23 cellular contexts compared by ENCODE assay signal in genomic region chr20:31862506-31862905, GRCh38. TPM values are rescaled to one million over a fixed set of nuclear protein-coding genes. Genes with fewer than 3 reads are reported as not detected.
A peak's percentile ranks its signal among the peaks of the same experiment; 100 is the strongest.
DNase-seq lines count a peak whose midpoint lies in the region; ATAC-seq and TF ChIP-seq lines count a peak whose summit lies in the region.
"Had no signal": no experiment of that assay in that cellular context is flagged by ENCODE, and none has a peak within 500 bp of the region (broad histone marks: within the 10 kb centered on the region; RNA-seq: fewer than 3 reads in every experiment).

No MANE protein-coding gene starts in this region.

- no peaks in the 10 kb centered on the region for H3K9me3 ChIP-seq in WERI-Rb-1 (ENCODE audit: severe bottlenecking)
- no peaks in the 10 kb centered on the region for H3K9me3 ChIP-seq in iPS-18a (ENCODE audit: control insufficient read depth, low read depth, low read length)
- H3K9me3 ChIP-seq: A549, prostate gland, vagina had no signal

- H3K9ac ChIP-seq in iPS-18a (ENCODE audit: low read length) = no peak overlapping the region

- peaks cover 16% of the 10 kb centered on the region for H3K4me1 ChIP-seq in iPS-18a (ENCODE audit: control insufficient read depth, low read depth, low read length)

- TF ChIP-seq CTCF in WERI-Rb-1 (IDR thresholded peaks at IDR 0.05; ENCODE audit: low read depth, low read length) = no peak

- H3K27me3 ChIP-seq in WERI-Rb-1 (ENCODE audit: insufficient read depth, low read depth, severe bottlenecking) (no peaks in the 10 kb centered on the region), iPS-18a (ENCODE audit: control insufficient read depth, insufficient read depth, low read length) (peaks cover 18% of the 10 kb centered on the region)
- H3K27me3 ChIP-seq: vagina had no signal

- H3K27me3 Mint-ChIP-seq in activated T-cell treated with anti-CD3 and anti-CD28 coated beads, Interleukin-2, amount 50 U/mL, for 24 hours = peaks cover 33% of the 10 kb centered on the region

- DNase-seq in activated T-cell treated with anti-CD3 and anti-CD28 coated beads, Interleukin-2, amount 50 U/mL, for 24 hours = peak; percentile 28
- no peak for DNase-seq in activated T-cell treated with anti-CD3 and anti-CD28 coated beads, Interleukin-2, amount 50 U/mL, for 48 hours
- DNase-seq in WERI-Rb-1 (no peak), posterior vena cava (ENCODE audit: low spot score) (peak; percentile 50), NCI-H1417 (lab: John Stamatoyannopoulos, UW) (no peak), NCI-H526 treated with DMSO at 0.1 percent for 48 hours (lab: John Stamatoyannopoulos, UW) (no peak)
- DNase-seq: activated CD4-positive, alpha-beta T cell treated with anti-CD3 and anti-CD28 coated beads for 48 hours; activated naive CD4-positive, alpha-beta T cell; aorta; GF-D8; islet precursor cell; mammary epithelial cell; NCI-H2081 treated with DMSO at 0.1 percent for 48 hours; stimulated activated CD4-positive, alpha-beta T cell treated with anti-CD3 and anti-CD28 coated beads, Interleukin-4, amount 100 ng/mL, for 4 hours had no signal

- no peaks in the 10 kb centered on the region for H3K9me3 Mint-ChIP-seq in activated T-cell treated with anti-CD3 and anti-CD28 coated beads, Interleukin-2, amount 50 U/mL, for 24 hours

- H3K27ac Mint-ChIP-seq in activated T-cell treated with anti-CD3 and anti-CD28 coated beads, Interleukin-2, amount 50 U/mL, for 24 hours = no peak overlapping the region

- intact Hi-C loops in posterior vena cava (cut with DNase I) = no loop called here

- no peak for ATAC-seq in GM19328 (IDR thresholded peaks at IDR 0.05; ENCODE audit: unreplicated experiment)
- ATAC-seq: GM12878 had no signal

- H3K4me3 Mint-ChIP-seq in activated T-cell treated with anti-CD3 and anti-CD28 coated beads, Interleukin-2, amount 50 U/mL, for 24 hours = no peak overlapping the region

- no peaks in the 10 kb centered on the region for H3K36me3 Mint-ChIP-seq in activated T-cell treated with anti-CD3 and anti-CD28 coated beads, Interleukin-2, amount 50 U/mL, for 24 hours (ENCODE audit: low read depth)

- H3K36me3 ChIP-seq in WERI-Rb-1 = peaks cover 9% of the 10 kb centered on the region; the same call in 1 of the 2 replicates
- no peaks in the 10 kb centered on the region for H3K36me3 ChIP-seq in iPS-18a (ENCODE audit: control insufficient read depth, low read depth, low read length)
- H3K36me3 ChIP-seq: prostate gland, vagina had no signal

- peaks cover 5% of the 10 kb centered on the region for H3K4me1 Mint-ChIP-seq in activated T-cell treated with anti-CD3 and anti-CD28 coated beads, Interleukin-2, amount 50 U/mL, for 24 hours (ENCODE audit: low read depth)

- H3K27ac ChIP-seq in WERI-Rb-1 (peak overlapping the region; percentile 99; the same call in 1 of the 2 replicates), iPS-18a (ENCODE audit: low read length) (no peak overlapping the region)
- H3K27ac ChIP-seq: C4-2B, prostate gland, vagina had no signal

- no peak overlapping the region for H3K4me3 ChIP-seq in WERI-Rb-1 (ENCODE audit: low read depth, low read length)
- H3K4me3 ChIP-seq in iPS-18a (ENCODE audit: low read length) = peak overlapping the region; percentile 64
- H3K4me3 ChIP-seq: GM12878 had no signal

RNA-seq across cellular contexts. Expression of gene DUSP15, which starts 7.8 kb away (rescaled TPM):
- total RNA-seq in posterior vena cava = 1 to 10 TPM in 1 of 2 donors, under 1 TPM in 1; 0.90 to 1.0 TPM
- total RNA-seq: K562 had no signal

RNA-seq across cellular contexts. Expression of gene TTLL9, which starts 7.9 kb away (rescaled TPM):
- under 1 TPM; 0.14 to 0.19 TPM for total RNA-seq in posterior vena cava
- total RNA-seq: K562, smooth muscle cell, vagina had no signal

RNA-seq across cellular contexts. Expression of gene FOXS1, which starts 17.1 kb away (rescaled TPM):
- 1 to 10 TPM; 2.8 to 5.0 TPM for total RNA-seq in posterior vena cava
- total RNA-seq: GM12878, K562, vagina had no signal

RNA-seq across cellular contexts. Expression of gene MYLK2, which starts 43.4 kb away (rescaled TPM):
- not detected for total RNA-seq in posterior vena cava
- total RNA-seq: vagina had no signal

Comparison
In these comparisons a context has a peak if more than half of its experiments do, and no peak if none do; other contexts are left out.
1. DNase-seq: peak in activated T-cell treated with anti-CD3 and anti-CD28 coated beads, Interleukin-2, amount 50 U/mL, for 24 hours (single experiment) and posterior vena cava (single experiment); none in activated T-cell treated with anti-CD3 and anti-CD28 coated beads, Interleukin-2, amount 50 U/mL, for 48 hours (0 of 2), WERI-Rb-1 (single experiment), NCI-H1417 (0 of 3) and NCI-H526 treated with DMSO at 0.1 percent for 48 hours (single experiment).